Comparison of ENCODE assay signal across 14 cellular contexts in genomic region chr22:16602224-16602727, GRCh38. TPM values are rescaled to one million over a fixed set of nuclear protein-coding genes. Genes with fewer than 3 reads are reported as not detected.
A peak's percentile ranks its signal among the peaks of the same experiment; 100 is the strongest.
DNase-seq lines count a peak whose midpoint lies in the region; ATAC-seq and TF ChIP-seq lines count a peak whose summit lies in the region.
"Not testable (repeated sequence)": the region's sequence is repeated elsewhere in the genome, so short reads cannot be mapped to it uniquely, and the experiment has no call there.
"Had no signal": no experiment of that assay in that cellular context is flagged by ENCODE, and none has a peak within 500 bp of the region (broad histone marks: within the 10 kb centered on the region; RNA-seq: fewer than 3 reads in every experiment).

No MANE protein-coding gene starts in this region.

- H3K79me2 ChIP-seq in Loucy (ENCODE audit: insufficient read depth, low read length): peaks cover 26% of the 10 kb centered on the region

- not testable (repeated sequence) for H3K9me3 Mint-ChIP-seq in CD4-positive, alpha-beta T cell; activated T-cell treated with anti-CD3 and anti-CD28 coated beads, Interleukin-2, amount 50 U/mL, for 24 hours; glutamatergic neuron (ENCODE audit: unreplicated experiment)

- not testable (repeated sequence) for ATAC-seq in CD4-positive, alpha-beta T cell (ENCODE audit: poor library complexity)
- peak; percentile 2 for ATAC-seq in upper lobe of right lung

- H3K27me3 Mint-ChIP-seq in CD4-positive, alpha-beta T cell: peaks cover 55% of the 10 kb centered on the region
- peaks cover 40% of the 10 kb centered on the region for H3K27me3 Mint-ChIP-seq in activated T-cell treated with anti-CD3 and anti-CD28 coated beads, Interleukin-2, amount 50 U/mL, for 24 hours
- H3K27me3 Mint-ChIP-seq in glutamatergic neuron (ENCODE audit: unreplicated experiment): not testable (repeated sequence)

- not testable (repeated sequence) for H4K20me1 ChIP-seq in Loucy (ENCODE audit: insufficient read depth, low read length, poor library complexity, severe bottlenecking)

- TF ChIP-seq POLR2A in breast epithelium (IDR thresholded peaks at IDR 0.05): not testable (repeated sequence)

- peak overlapping the region; percentile 27; the same call in 1 of the 2 replicates for H2AFZ ChIP-seq in Loucy (ENCODE audit: low read length)

- H3K4me1 Mint-ChIP-seq in CD4-positive, alpha-beta T cell (ENCODE audit: low read depth): peaks cover 13% of the 10 kb centered on the region
- peaks cover 14% of the 10 kb centered on the region for H3K4me1 Mint-ChIP-seq in activated T-cell treated with anti-CD3 and anti-CD28 coated beads, Interleukin-2, amount 50 U/mL, for 24 hours (ENCODE audit: low read depth)
- not testable (repeated sequence) for H3K4me1 Mint-ChIP-seq in glutamatergic neuron (ENCODE audit: low read depth, unreplicated experiment)

- H3K27me3 ChIP-seq in CD4-positive, alpha-beta T cell (ENCODE audit: control insufficient read depth, insufficient read depth, low read length): peaks cover 24% of the 10 kb centered on the region
- not testable (repeated sequence) for H3K27me3 ChIP-seq in Loucy (ENCODE audit: insufficient read depth, low read length, poor library complexity, severe bottlenecking); breast epithelium; muscle layer of colon (ENCODE audit: control insufficient read depth in 1 of 2, insufficient read depth in 2 of 2, low read length in 2 of 2); skeletal muscle tissue (ENCODE audit: control insufficient read depth in 3 of 3, insufficient read depth in 3 of 3, low read length in 3 of 3)
- peaks cover 35% of the 10 kb centered on the region for H3K27me3 ChIP-seq in upper lobe of right lung

- H3K36me3 Mint-ChIP-seq in CD4-positive, alpha-beta T cell (ENCODE audit: low read depth); activated T-cell treated with anti-CD3 and anti-CD28 coated beads, Interleukin-2, amount 50 U/mL, for 24 hours (ENCODE audit: low read depth); glutamatergic neuron (ENCODE audit: unreplicated experiment): not testable (repeated sequence)

- CTCF ChIA-PET in CD4-positive, alpha-beta T cell (lab: Charles Lee): not testable (repeated sequence)

- H3K9me3 ChIP-seq in CD4-positive, alpha-beta T cell (ENCODE audit: control insufficient read depth, low read length); Loucy (ENCODE audit: insufficient read depth, low read depth, low read length); breast epithelium; muscle layer of colon (ENCODE audit: low read length); skeletal muscle tissue (ENCODE audit: control insufficient read depth in 3 of 3, low read length in 3 of 3); upper lobe of right lung: not testable (repeated sequence)

- peak overlapping the region; percentile 67 for H3K9ac ChIP-seq in Loucy (ENCODE audit: low read depth, low read length, poor library complexity, severe bottlenecking)
- not testable (repeated sequence) for H3K9ac ChIP-seq in muscle layer of colon (ENCODE audit: low read length)
- H3K9ac ChIP-seq in skeletal muscle tissue (ENCODE audit: low read depth in 1 of 3, low read length in 3 of 3): peak overlapping the region in 2 of 3 donors; percentile 23 to 40

- H3K27ac Mint-ChIP-seq in CD4-positive, alpha-beta T cell; glutamatergic neuron (ENCODE audit: unreplicated experiment): not testable (repeated sequence)
- peak overlapping the region; percentile 87 for H3K27ac Mint-ChIP-seq in activated T-cell treated with anti-CD3 and anti-CD28 coated beads, Interleukin-2, amount 50 U/mL, for 24 hours

- not testable (repeated sequence) for TF ChIP-seq CTCF in CD4-positive, alpha-beta T cell (IDR thresholded peaks at IDR 0.05); Loucy (conservative IDR thresholded peaks at IDR 0.05; ENCODE audit: low read length); breast epithelium (IDR thresholded peaks at IDR 0.05); glutamatergic neuron (IDR thresholded peaks at IDR 0.05; ENCODE audit: partially characterized antibody, unreplicated experiment); upper lobe of right lung (IDR thresholded peaks at IDR 0.05)

- not testable (repeated sequence) for H3K27ac ChIP-seq in CD4-positive, alpha-beta T cell (ENCODE audit: low read depth, low read length); muscle layer of colon (ENCODE audit: low read depth, low read length); upper lobe of right lung
- H3K27ac ChIP-seq in breast epithelium (peak overlapping the region; percentile 95 to 96), skeletal muscle tissue (ENCODE audit: low read depth, low read length) (peak overlapping the region; percentile 33)

- POLR2A ChIA-PET in CD4-positive, alpha-beta T cell (lab: Charles Lee): not testable (repeated sequence)

- H3K4me3 Mint-ChIP-seq in CD4-positive, alpha-beta T cell: peak overlapping the region; percentile 17
- peak overlapping the region; percentile 78 for H3K4me3 Mint-ChIP-seq in activated T-cell treated with anti-CD3 and anti-CD28 coated beads, Interleukin-2, amount 50 U/mL, for 24 hours
- peak overlapping the region; percentile 82 for H3K4me3 Mint-ChIP-seq in glutamatergic neuron (ENCODE audit: unreplicated experiment)

- DNase-seq in CD4-positive, alpha-beta T cell: peak in 1 of 10 experiments; percentile 2
- DNase-seq in activated T-cell treated with anti-CD3 and anti-CD28 coated beads, Interleukin-2, amount 50 U/mL, for 24 hours; breast epithelium (ENCODE audit: low spot score in 2 of 2); glutamatergic neuron; upper lobe of right lung: not testable (repeated sequence)

- H3K4me3 ChIP-seq in Loucy (ENCODE audit: low read length, poor library complexity, severe bottlenecking) (peak overlapping the region; percentile 75), breast epithelium (peak overlapping the region; percentile 36 to 81 (median 75)), muscle layer of colon (ENCODE audit: low read depth in 1 of 2, low read length in 2 of 2) (peak overlapping the region; percentile 32 to 38), skeletal muscle tissue (ENCODE audit: low read length in 3 of 3) (peak overlapping the region in 2 of 3 donors; percentile 46 to 59), upper lobe of right lung (peak overlapping the region; percentile 42)

- not testable (repeated sequence) for H3F3A ChIP-seq in Loucy (ENCODE audit: low read depth)

- H3K36me3 ChIP-seq in Loucy (ENCODE audit: insufficient read depth, low read length); breast epithelium; muscle layer of colon (ENCODE audit: insufficient read depth, low read length); skeletal muscle tissue (ENCODE audit: control insufficient read depth in 3 of 3, insufficient read depth in 3 of 3, low read length in 3 of 3); upper lobe of right lung: not testable (repeated sequence)

- intact Hi-C loops in CD4-positive, alpha-beta T cell (cut with DNase I, micrococcal nuclease); breast epithelium (cut with DNase I; ENCODE audit: low total_unique reads); upper lobe of right lung (cut with DNase I): not testable (repeated sequence)

- H3K9me2 ChIP-seq in Loucy (replicated peaks; ENCODE audit: low read depth, low read length): not testable (repeated sequence)

- H3K4me1 ChIP-seq in Loucy (ENCODE audit: insufficient read depth, low read length, poor library complexity, severe bottlenecking); breast epithelium; muscle layer of colon (ENCODE audit: insufficient read depth, low read length); skeletal muscle tissue (ENCODE audit: control insufficient read depth in 3 of 3, insufficient read depth in 3 of 3, low read length in 3 of 3); upper lobe of right lung: not testable (repeated sequence)

- H3K4me2 ChIP-seq in Loucy (ENCODE audit: low read depth, low read length, poor library complexity, severe bottlenecking): peak overlapping the region; percentile 70

RNA-seq across cellular contexts. Expression of gene CCT8L2, which starts 9.7 kb away (rescaled TPM):
- total RNA-seq in CD4-positive, alpha-beta T cell: not detected
- total RNA-seq in breast epithelium (not detected), glutamatergic neuron (ENCODE audit: unreplicated experiment) (not detected), skeletal muscle tissue (not detected), upper lobe of right lung (not detected)
- total RNA-seq: G401, HepG2, HFFc6, left colon, mucosa of gallbladder, osteoblast had no signal

Comparison
In these comparisons a context has a peak if more than half of its experiments do, and no peak if none do; other contexts are left out.
1. H3K4me3 Mint-ChIP-seq: peak in every context shown above with its lines; median percentile 82 in glutamatergic neuron; 78 in activated T-cell treated with anti-CD3 and anti-CD28 coated beads, Interleukin-2, amount 50 U/mL, for 24 hours; 17 in CD4-positive, alpha-beta T cell.